Comparison of ENCODE assay signal across 33 cellular contexts in the genomic region with DNA sequence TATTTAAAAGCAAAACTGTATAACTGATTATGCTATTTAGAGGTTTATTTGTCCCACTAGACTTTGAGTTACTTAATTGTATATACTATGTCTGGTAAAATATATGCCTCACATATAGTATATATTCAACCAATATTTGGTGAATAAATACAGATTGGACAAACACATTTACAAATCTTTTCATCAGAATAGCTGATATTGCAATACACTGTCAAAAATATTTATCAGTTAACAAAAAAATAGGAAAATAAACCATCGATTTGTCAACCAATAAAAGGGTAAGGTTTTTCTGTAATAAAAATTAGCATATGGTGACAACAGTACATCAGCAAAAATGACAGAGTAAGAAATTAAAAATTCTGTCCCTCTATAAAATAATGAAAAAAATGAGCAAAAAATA.
"Had no signal": no experiment of that assay in that cellular context is flagged by ENCODE, and none has a peak within 500 bp of the region (broad histone marks: within the 10 kb centered on the region; RNA-seq: fewer than 3 reads in every experiment).

No MANE protein-coding gene starts in this region.

- DNase-seq: activated B cell treated with CpG ODN at 0.5 μM for 24 hours; activated CD4-positive, alpha-beta memory T cell treated with anti-CD3 and anti-CD28 coated beads for 36 hours; activated CD4-positive, alpha-beta T cell treated with anti-CD3 and anti-CD28 coated beads for 4 hours; activated CD4-positive, alpha-beta T cell treated with anti-CD3 and anti-CD28 coated beads, Interleukin-2, amount 10 ng/mL, durations not matched to agents 24 days and 14 days; activated CD4-positive, alpha-beta T cell treated with anti-CD3 and anti-CD28 coated beads, Interleukin-2, amount 50 U/mL, for 1 hour; activated CD4-positive, alpha-beta T cell treated with anti-CD3 and anti-CD28 coated beads, Interleukin-2, amount 50 U/mL, for 4 hours; activated CD4-positive, CD25-positive, alpha-beta regulatory T cell treated with anti-CD3 and anti-CD28 coated beads, Interleukin-2, amount 50 U/mL, for 72 hours; activated CD8-positive, alpha-beta memory T cell treated with anti-CD3 and anti-CD28 coated beads, Interleukin-2, amount 50 U/mL, for 4 hours; activated CD8-positive, alpha-beta T cell treated with anti-CD3 and anti-CD28 coated beads for 36 hours; activated effector memory CD4-positive, alpha-beta T cell treated with anti-CD3 and anti-CD28 coated beads, Interleukin-2, amount 50 U/mL, for 16 hours; activated gamma-delta T cell treated with Interleukin-2 at 50 U/mL for 16 hours; activated naive CD4-positive, alpha-beta T cell; activated naive CD4-positive, alpha-beta T cell treated with anti-CD3 and anti-CD28 coated beads for 36 hours; activated naive CD4-positive, alpha-beta T cell treated with anti-CD3 and anti-CD28 coated beads, Interleukin-2, amount 50 U/mL, for 16 hours; activated naive CD8-positive, alpha-beta T cell treated with anti-CD3 and anti-CD28 coated beads for 36 hours; activated T-cell treated with anti-CD3 and anti-CD28 coated beads for 4 hours; activated T-cell treated with anti-CD3 and anti-CD28 coated beads, Interleukin-2, amount 50 U/mL, for 1 hour; activated T-cell treated with anti-CD3 and anti-CD28 coated beads, Interleukin-2, amount 50 U/mL, for 4 hours; activated T-cell treated with anti-CD3 and anti-CD28 coated beads, Interleukin-2, amount 50 U/mL, for 72 hours; adrenal gland; amniotic stem cell; aorta; body of pancreas; brain microvascular endothelial cell; central memory CD4-positive, alpha-beta T cell; T-helper 2 cell; T-helper 9 cell had no signal

- H3K4me1 ChIP-seq: adrenal gland, body of pancreas, breast epithelium had no signal

- FAIRE-seq: astrocyte, TTC549 had no signal

- H3K36me3 ChIP-seq: adrenal gland, brain microvascular endothelial cell, breast epithelium had no signal

- ATAC-seq: activated CD8-positive, alpha-beta T cell treated with anti-CD3 and anti-CD28 coated beads for 36 hours; activated naive CD4-positive, alpha-beta T cell treated with anti-CD3 and anti-CD28 coated beads, Interleukin-2, amount 50 U/mL, for 72 hours; activated T-cell treated with anti-CD3 and anti-CD28 coated beads, Interleukin-2, amount 50 U/mL, for 4 hours; activated T-cell treated with anti-CD3 and anti-CD28 coated beads, Interleukin-2, amount 50 U/mL, for 72 hours; activated T-helper 17 cell treated with anti-CD3 and anti-CD28 coated beads, Interleukin-2, amount 50 U/mL, for 72 hours; body of pancreas had no signal

- H3K27me3 ChIP-seq: adrenal gland, body of pancreas, brain microvascular endothelial cell, breast epithelium had no signal

- H3K9me3 ChIP-seq: body of pancreas, breast epithelium had no signal

- H3K4me3 ChIP-seq: adrenal gland, body of pancreas, breast epithelium had no signal

- H3K27ac ChIP-seq: adrenal gland, body of pancreas, brain microvascular endothelial cell, breast epithelium, VCaP had no signal
